ENCODE assay signal across 13 cellular contexts in genomic region chr3:188734395-188734794, GRCh38.
DNase-seq lines count a peak whose midpoint lies in the region; ATAC-seq and TF ChIP-seq lines count a peak whose summit lies in the region.
"Had no signal": no experiment of that assay in that cellular context is flagged by ENCODE, and none has a peak within 500 bp of the region (broad histone marks: within the 10 kb centered on the region; RNA-seq: fewer than 3 reads in every experiment).

No MANE protein-coding gene starts in this region.

- ATAC-seq in right lobe of liver (peak in 3 of 4 donors; percentile 37 to 58 (median 43)), HG03460 (IDR thresholded peaks at IDR 0.05; ENCODE audit: unreplicated experiment) (no peak), HG03280 (IDR thresholded peaks at IDR 0.05; ENCODE audit: unreplicated experiment) (no peak)
- no peak for ATAC-seq in stimulated activated naive CD8-positive, alpha-beta T cell treated with anti-CD3 and anti-CD28 coated beads, Interleukin-15, Interleukin-2, amounts not matched to agents 100 U/mL and 50 U/mL, for 24 hours
- ATAC-seq: Panc1 had no signal

- H3K4me1 ChIP-seq in right lobe of liver, result peaks cover 0 to 19% (median under 1%) of the 10 kb centered on the region in 4 donors
- H3K4me1 ChIP-seq: prostate gland had no signal

- no peaks in the 10 kb centered on the region for H3K27me3 ChIP-seq in right lobe of liver

- no peak overlapping the region for H3K27ac ChIP-seq in right lobe of liver
- H3K27ac ChIP-seq: C4-2B, epithelial cell of prostate, prostate gland had no signal

- TF ChIP-seq CTCF in right lobe of liver (IDR thresholded peaks at IDR 0.05), result no peak

- no peaks in the 10 kb centered on the region for H3K36me3 ChIP-seq in right lobe of liver
- H3K36me3 ChIP-seq: prostate gland had no signal

- intact Hi-C loops in right lobe of liver (cut with DNase I), result no loop called here

- DNase-seq in D341Med (ENCODE audit: low spot score) (peak; percentile 76), NCI-H1092 (lab: John Stamatoyannopoulos, UW) (peak; percentile 79), NCI-H82 (lab: John Stamatoyannopoulos, UW) (peak; percentile 94), right lobe of liver (no peak), mesenteric fat pad (ENCODE audit: low spot score) (no peak)
- no peak for DNase-seq in stimulated activated naive CD8-positive, alpha-beta T cell treated with anti-CD3 and anti-CD28 coated beads, Interleukin-15, Interleukin-2, amounts not matched to agents 100 U/mL and 50 U/mL, for 24 hours
- DNase-seq: activated gamma-delta T cell treated with Interleukin-2 at 50 U/mL for 16 hours had no signal

- 75% methylated on average over 1 of the region's 1 CpG for WGBS in right lobe of liver (ENCODE audit: insufficient coverage, low coverage, low lambda C conversion rate, missing lambda C conversion rate)

- H3K4me3 ChIP-seq in right lobe of liver, result no peak overlapping the region
- H3K4me3 ChIP-seq: prostate gland had no signal

- no peaks in the 10 kb centered on the region for H3K9me3 ChIP-seq in right lobe of liver
- H3K9me3 ChIP-seq: prostate gland had no signal

- no peak for TF ChIP-seq POLR2A in right lobe of liver (IDR thresholded peaks at IDR 0.05)

Comparison
In these comparisons a context has a peak if more than half of its experiments do, and no peak if none do; other contexts are left out.
1. DNase-seq: peak in D341Med (single experiment), NCI-H1092 (single experiment) and NCI-H82 (single experiment); none in right lobe of liver (0 of 3), mesenteric fat pad (single experiment) and stimulated activated naive CD8-positive, alpha-beta T cell treated with anti-CD3 and anti-CD28 coated beads, Interleukin-15, Interleukin-2, amounts not matched to agents 100 U/mL and 50 U/mL, for 24 hours (single experiment).
2. ATAC-seq: peak in right lobe of liver (3 of 4); none in HG03460 (single experiment), stimulated activated naive CD8-positive, alpha-beta T cell treated with anti-CD3 and anti-CD28 coated beads, Interleukin-15, Interleukin-2, amounts not matched to agents 100 U/mL and 50 U/mL, for 24 hours (single experiment) and HG03280 (single experiment).